Comparison of ENCODE assay signal across 15 cellular contexts in genomic region chr10:26627320-26627719, GRCh38.
A peak's percentile ranks its signal among the peaks of the same experiment; 100 is the strongest.
DNase-seq lines count a peak whose midpoint lies in the region; ATAC-seq, FAIRE-seq and TF ChIP-seq lines count a peak whose summit lies in the region.
"Had no signal": no experiment of that assay in that cellular context is flagged by ENCODE, and none has a peak within 500 bp of the region (broad histone marks: within the 10 kb centered on the region; RNA-seq: fewer than 3 reads in every experiment).

No MANE protein-coding gene starts in this region.

- peak; percentile 25 for TF ChIP-seq CTCF in BE2C (IDR thresholded peaks at IDR 0.05; ENCODE audit: low read depth, low read length)
- TF ChIP-seq CTCF in OCI-LY3 (IDR thresholded peaks at IDR 0.05; ENCODE audit: low read depth, low read length), result peak; percentile 16; the same call in 1 of the 2 replicates
- TF ChIP-seq CTCF in glutamatergic neuron (IDR thresholded peaks at IDR 0.05; ENCODE audit: partially characterized antibody, unreplicated experiment), result no peak

- no peak overlapping the region for H3K4me3 ChIP-seq in BE2C (ENCODE audit: low read depth, low read length)
- no peak overlapping the region for H3K4me3 ChIP-seq in OCI-LY3 (ENCODE audit: low read length)
- H3K4me3 ChIP-seq: PC-9, tibial nerve had no signal

- H3K79me2 ChIP-seq in OCI-LY3 (ENCODE audit: low read length), result no peaks in the 10 kb centered on the region

- H3K4me1 Mint-ChIP-seq in glutamatergic neuron (ENCODE audit: low read depth, unreplicated experiment), result no peaks in the 10 kb centered on the region

- H3K27ac ChIP-seq in OCI-LY3 (ENCODE audit: low read length), result peak overlapping the region; percentile 41
- H3K27ac ChIP-seq: PC-9, tibial nerve had no signal

- H3K27me3 ChIP-seq in BE2C (peaks cover 3% of the 10 kb centered on the region), OCI-LY3 (ENCODE audit: low read depth, low read length) (no peaks in the 10 kb centered on the region)

- FAIRE-seq in GM12891 (lab: Jason Lieb, UNC), result peak; percentile 91

- peaks cover 3% of the 10 kb centered on the region for H3K9me3 Mint-ChIP-seq in glutamatergic neuron (ENCODE audit: unreplicated experiment)

- ATAC-seq in HG03097 (IDR thresholded peaks at IDR 0.05; ENCODE audit: low FRiP score, unreplicated experiment) (no peak), HG03159 (IDR thresholded peaks at IDR 0.05; ENCODE audit: unreplicated experiment) (no peak)
- ATAC-seq: right cardiac atrium had no signal

- peak overlapping the region; percentile 27 for H3K4me2 ChIP-seq in OCI-LY3 (ENCODE audit: low read length)
- H3K4me2 ChIP-seq: PC-9 had no signal

- no peak for TF ChIP-seq POLR2A in GM12891 (IDR thresholded peaks at IDR 0.05; ENCODE audit: low read depth, low read length)

- H3K36me3 Mint-ChIP-seq in glutamatergic neuron (ENCODE audit: unreplicated experiment), result peaks cover 6% of the 10 kb centered on the region
- H3K36me3 Mint-ChIP-seq: CD4-positive, alpha-beta memory T cell had no signal

- no peak overlapping the region for H3K27ac Mint-ChIP-seq in glutamatergic neuron (ENCODE audit: unreplicated experiment)
- H3K27ac Mint-ChIP-seq: CD4-positive, alpha-beta memory T cell had no signal

- H3K4me3 Mint-ChIP-seq in glutamatergic neuron (ENCODE audit: unreplicated experiment), result no peak overlapping the region
- H3K4me3 Mint-ChIP-seq: CD4-positive, alpha-beta memory T cell had no signal

- H2AFZ ChIP-seq in OCI-LY3 (ENCODE audit: low read depth, low read length), result no peak overlapping the region
- H2AFZ ChIP-seq: PC-9 had no signal

- H3K36me3 ChIP-seq in BE2C (no peaks in the 10 kb centered on the region), OCI-LY3 (replicated peaks; ENCODE audit: low read depth, low read length) (no peaks in the 10 kb centered on the region)
- H3K36me3 ChIP-seq: tibial nerve had no signal

- H3K9ac ChIP-seq in OCI-LY3 (ENCODE audit: low read length), result no peak overlapping the region

- DNase-seq in BE2C (no peak), GM12891 (ENCODE audit: insufficient read length, low spot score) (no peak), glutamatergic neuron (peak; percentile 17), nucleus accumbens (lab: John Stamatoyannopoulos, UW) (no peak), NCI-H2081 treated with DMSO at 0.1 percent for 48 hours (lab: John Stamatoyannopoulos, UW) (no peak)
- DNase-seq: activated T-cell treated with anti-CD3 and anti-CD28 coated beads for 4 hours; aorta; CD4-positive, alpha-beta memory T cell; NCI-H1694; PC-9; right cardiac atrium had no signal

- no peaks in the 10 kb centered on the region for H4K20me1 ChIP-seq in OCI-LY3 (ENCODE audit: insufficient read depth, low read length)

- H3K9me3 ChIP-seq in BE2C, result no peaks in the 10 kb centered on the region
- no peaks in the 10 kb centered on the region for H3K9me3 ChIP-seq in OCI-LY3 (ENCODE audit: insufficient read depth, low read length)
- H3K9me3 ChIP-seq: tibial nerve had no signal

- peaks cover 5% of the 10 kb centered on the region for H3K27me3 Mint-ChIP-seq in glutamatergic neuron (ENCODE audit: unreplicated experiment)

- H3K4me1 ChIP-seq in BE2C (no peaks in the 10 kb centered on the region), OCI-LY3 (ENCODE audit: low read length) (peaks cover 36% of the 10 kb centered on the region)

TF ChIP-seq in GM12891, 5 proteins besides CTCF, POLR2A, EP300 and RAD21:
- no peak for TF ChIP-seq POLR2AphosphoS5 (IDR thresholded peaks at IDR 0.05; ENCODE audit: low read depth, low read length)
- TF ChIP-seq POU2F2 (IDR thresholded peaks at IDR 0.05; ENCODE audit: low read depth, low read length), result no peak
- no peak for TF ChIP-seq TAF1 (IDR thresholded peaks at IDR 0.05; ENCODE audit: low read depth, low read length)
- TF ChIP-seq SPI1 (IDR thresholded peaks at IDR 0.05; ENCODE audit: low read depth, low read length), result no peak
- TF ChIP-seq PAX5 (IDR thresholded peaks at IDR 0.05; ENCODE audit: insufficient read depth, low read length, severe bottlenecking), result no peak
